8 cellular contexts compared by ENCODE assay signal in genomic region chrX:139204903-139205667, GRCh38.
DNase-seq lines count a peak whose midpoint lies in the region; ATAC-seq lines count a peak whose summit lies in the region.

No MANE protein-coding gene starts in this region.

- H3K4me3 ChIP-seq in iPS DF 6.9 (ENCODE audit: low read length) (peak overlapping the region; percentile 62; the same call in 1 of the 2 replicates), skeletal muscle cell (ENCODE audit: low read depth, low read length) (peak overlapping the region; percentile 46)

- DNase-seq in AG20443 (ENCODE audit: low spot score) (peak; percentile 62), iPS DF 6.9 (ENCODE audit: low read depth, low spot score) (no peak), skeletal muscle cell (ENCODE audit: low read depth) (no peak), NCI-H510A treated with DMSO at 0.1 percent for 48 hours (lab: John Stamatoyannopoulos, UW) (no peak), NCI-H2171 treated with DMSO at 0.1 percent for 48 hours (lab: John Stamatoyannopoulos, UW) (no peak)
- DNase-seq in activated T-helper 1 cell treated with anti-CD3 and anti-CD28 coated beads, Interleukin-12 subunit alpha, Interleukin-12 subunit beta, Interleukin-2, Interleukin-4 antibody, amounts not matched to agents 30 ng/mL and 10 ng/mL and 1 ng/mL, durations not matched to agents 14 hours and 24 hours and 36 hours (ENCODE audit: low spot score) = no peak

- H3K27ac Mint-ChIP-seq in activated T-helper 1 cell treated with anti-CD3 and anti-CD28 coated beads, Interleukin-12 subunit alpha, Interleukin-12 subunit beta, Interleukin-2, Interleukin-4 antibody, amounts not matched to agents 30 ng/mL and 10 ng/mL and 1 ng/mL, durations not matched to agents 14 hours and 24 hours and 36 hours = no peak overlapping the region

- peaks cover 16% of the 10 kb centered on the region; the same call in 1 of the 2 replicates for H3K27me3 ChIP-seq in iPS DF 6.9 (ENCODE audit: control insufficient read depth, insufficient read depth, low read length)

- no peaks in the 10 kb centered on the region for H3K9me3 Mint-ChIP-seq in activated T-helper 1 cell treated with anti-CD3 and anti-CD28 coated beads, Interleukin-12 subunit alpha, Interleukin-12 subunit beta, Interleukin-2, Interleukin-4 antibody, amounts not matched to agents 30 ng/mL and 10 ng/mL and 1 ng/mL, durations not matched to agents 14 hours and 24 hours and 36 hours

- no peaks in the 10 kb centered on the region for H3K36me3 ChIP-seq in iPS DF 6.9 (ENCODE audit: control insufficient read depth, insufficient read depth, low read length)

- H3K27ac ChIP-seq in iPS DF 6.9 (ENCODE audit: low read length) = no peak overlapping the region

- WGBS in iPS DF 6.9 (ENCODE audit: insufficient coverage, insufficient read length) = no CpG with 5 or more reads among the region's 58 CpGs

- intact Hi-C loops in activated T-helper 1 cell treated with anti-CD3 and anti-CD28 coated beads, Interleukin-12 subunit alpha, Interleukin-12 subunit beta, Interleukin-2, Interleukin-4 antibody, amounts not matched to agents 30 ng/mL and 10 ng/mL and 1 ng/mL, durations not matched to agents 14 hours and 24 hours and 36 hours (cut with micrococcal nuclease) = no loop called here

- peaks cover 1% of the 10 kb centered on the region; the same call in 1 of the 2 replicates for H3K4me1 ChIP-seq in iPS DF 6.9 (ENCODE audit: control insufficient read depth, insufficient read depth, low read length)

- no peaks in the 10 kb centered on the region for H3K9me3 ChIP-seq in iPS DF 6.9 (ENCODE audit: control insufficient read depth, insufficient read depth, low read length)

- H3K4me1 Mint-ChIP-seq in activated T-helper 1 cell treated with anti-CD3 and anti-CD28 coated beads, Interleukin-12 subunit alpha, Interleukin-12 subunit beta, Interleukin-2, Interleukin-4 antibody, amounts not matched to agents 30 ng/mL and 10 ng/mL and 1 ng/mL, durations not matched to agents 14 hours and 24 hours and 36 hours (ENCODE audit: low read depth) = no peaks in the 10 kb centered on the region

- ATAC-seq in HG02642 (IDR thresholded peaks at IDR 0.05; ENCODE audit: poor library complexity, unreplicated experiment) (peak; percentile 50), HG02798 (IDR thresholded peaks at IDR 0.05; ENCODE audit: poor library complexity, unreplicated experiment) (no peak)

- H3K36me3 Mint-ChIP-seq in activated T-helper 1 cell treated with anti-CD3 and anti-CD28 coated beads, Interleukin-12 subunit alpha, Interleukin-12 subunit beta, Interleukin-2, Interleukin-4 antibody, amounts not matched to agents 30 ng/mL and 10 ng/mL and 1 ng/mL, durations not matched to agents 14 hours and 24 hours and 36 hours (ENCODE audit: low read depth) = no peaks in the 10 kb centered on the region

- peaks cover 28% of the 10 kb centered on the region for H3K27me3 Mint-ChIP-seq in activated T-helper 1 cell treated with anti-CD3 and anti-CD28 coated beads, Interleukin-12 subunit alpha, Interleukin-12 subunit beta, Interleukin-2, Interleukin-4 antibody, amounts not matched to agents 30 ng/mL and 10 ng/mL and 1 ng/mL, durations not matched to agents 14 hours and 24 hours and 36 hours (ENCODE audit: insufficient read depth)

- H3K4me3 Mint-ChIP-seq in activated T-helper 1 cell treated with anti-CD3 and anti-CD28 coated beads, Interleukin-12 subunit alpha, Interleukin-12 subunit beta, Interleukin-2, Interleukin-4 antibody, amounts not matched to agents 30 ng/mL and 10 ng/mL and 1 ng/mL, durations not matched to agents 14 hours and 24 hours and 36 hours = peak overlapping the region; percentile 27
